ENCODE assay signal across 24 cellular contexts in the genomic region with DNA sequence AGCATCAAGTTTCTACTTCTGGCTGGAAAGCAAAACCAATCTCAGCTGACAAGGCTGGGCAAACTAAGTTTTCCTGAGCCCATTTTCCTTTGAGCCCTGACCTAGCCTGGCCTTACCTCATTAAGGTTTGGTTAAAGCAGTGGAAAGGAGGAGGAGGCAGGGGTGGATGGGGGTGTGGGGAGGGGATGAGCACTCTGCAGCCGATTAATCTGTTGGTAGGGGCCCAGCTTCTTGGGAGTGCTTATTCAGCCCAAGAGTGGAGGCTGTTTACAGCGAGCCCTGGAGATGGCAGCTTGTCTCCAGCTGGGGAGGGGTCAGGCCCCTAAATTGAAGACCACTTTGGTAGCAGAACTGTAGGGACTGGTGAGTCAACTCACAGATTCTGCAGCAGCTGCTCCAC. TPM values are rescaled to one million over a fixed set of nuclear protein-coding genes. Genes with fewer than 3 reads are reported as not detected.
"Had no signal": no experiment of that assay in that cellular context is flagged by ENCODE, and none has a peak within 500 bp of the region (broad histone marks: within the 10 kb centered on the region; RNA-seq: fewer than 3 reads in every experiment).

No MANE protein-coding gene starts in this region.

- H3K27ac Mint-ChIP-seq: activated CD4-positive, alpha-beta T cell treated with anti-CD3 and anti-CD28 coated beads, Interleukin-2, amount 10 ng/mL, durations not matched to agents 24 days and 14 days; type B pancreatic cell had no signal

- H3K9me3 Mint-ChIP-seq: activated CD4-positive, alpha-beta T cell treated with anti-CD3 and anti-CD28 coated beads, Interleukin-2, amount 10 ng/mL, durations not matched to agents 24 days and 14 days; activated naive CD4-positive, alpha-beta T cell treated with anti-CD3 and anti-CD28 coated beads, Interleukin-2, amount 50 U/mL, for 24 hours; central memory CD8-positive, alpha-beta T cell; naive thymus-derived CD4-positive, alpha-beta T cell; neural crest cell; type B pancreatic cell had no signal

- DNase-seq: activated CD4-positive, alpha-beta T cell treated with anti-CD3 and anti-CD28 coated beads, Interleukin-2, amount 10 ng/mL, durations not matched to agents 24 days and 14 days; activated CD8-positive, alpha-beta memory T cell treated with anti-CD3 and anti-CD28 coated beads for 24 hours; activated effector memory CD4-positive, alpha-beta T cell treated with anti-CD3 and anti-CD28 coated beads, Interleukin-2, amount 50 U/mL, for 16 hours; adrenal gland; effector memory CD4-positive, alpha-beta T cell; glutamatergic neuron; kidney glomerular epithelial cell; left ventricle myocardium inferior; naive thymus-derived CD4-positive, alpha-beta T cell; stimulated activated CD4-positive, alpha-beta T cell treated with anti-CD3 and anti-CD28 coated beads, Interleukin-2, amount 100 ng/mL, for 48 hours; stimulated activated naive CD4-positive, alpha-beta T cell treated with Interleukin-2 at 50 U/mL for 16 hours had no signal

- ATAC-seq: activated CD4-positive, CD25-positive, alpha-beta regulatory T cell treated with anti-CD3 and anti-CD28 coated beads, Interleukin-2, amount 50 U/mL, for 24 hours; naive thymus-derived CD4-positive, alpha-beta T cell had no signal

- H3K36me3 Mint-ChIP-seq: activated naive CD4-positive, alpha-beta T cell treated with anti-CD3 and anti-CD28 coated beads, Interleukin-2, amount 50 U/mL, for 24 hours had no signal

- H3K4me3 Mint-ChIP-seq: activated CD4-positive, alpha-beta T cell treated with anti-CD3 and anti-CD28 coated beads, Interleukin-2, amount 10 ng/mL, durations not matched to agents 24 days and 14 days; activated naive CD4-positive, alpha-beta T cell treated with anti-CD3 and anti-CD28 coated beads, Interleukin-2, amount 50 U/mL, for 24 hours; central memory CD8-positive, alpha-beta T cell; neural crest cell; type B pancreatic cell had no signal

- H3K4me1 Mint-ChIP-seq: neural crest cell had no signal

- H3K27me3 Mint-ChIP-seq: activated CD4-positive, alpha-beta T cell treated with anti-CD3 and anti-CD28 coated beads, Interleukin-2, amount 10 ng/mL, durations not matched to agents 24 days and 14 days; activated naive CD4-positive, alpha-beta T cell treated with anti-CD3 and anti-CD28 coated beads, Interleukin-2, amount 50 U/mL, for 24 hours; central memory CD8-positive, alpha-beta T cell; naive thymus-derived CD4-positive, alpha-beta T cell; type B pancreatic cell had no signal

RNA-seq across cellular contexts. Expression of a gene that starts 50.5 kb away (rescaled TPM):
- total RNA-seq: activated CD4-positive, alpha-beta T cell treated with anti-CD3 and anti-CD28 coated beads, Interleukin-2, amount 10 ng/mL, durations not matched to agents 24 days and 14 days; adrenal gland; ascending aorta; dermis microvascular lymphatic vessel endothelial cell; frontal cortex; hepatocyte; left ventricle myocardium inferior; lung microvascular endothelial cell; naive thymus-derived CD4-positive, alpha-beta T cell; neural crest cell; posterior vena cava; T-helper 2 cell treated with Interferon-gamma antibody and Interleukin-4, amounts not matched to agents 100 ng/mL and 5 ng/mL, for 36 hours; thoracic aorta had no signal
